Comparison of ENCODE assay signal across 9 cellular contexts in the genomic region with DNA sequence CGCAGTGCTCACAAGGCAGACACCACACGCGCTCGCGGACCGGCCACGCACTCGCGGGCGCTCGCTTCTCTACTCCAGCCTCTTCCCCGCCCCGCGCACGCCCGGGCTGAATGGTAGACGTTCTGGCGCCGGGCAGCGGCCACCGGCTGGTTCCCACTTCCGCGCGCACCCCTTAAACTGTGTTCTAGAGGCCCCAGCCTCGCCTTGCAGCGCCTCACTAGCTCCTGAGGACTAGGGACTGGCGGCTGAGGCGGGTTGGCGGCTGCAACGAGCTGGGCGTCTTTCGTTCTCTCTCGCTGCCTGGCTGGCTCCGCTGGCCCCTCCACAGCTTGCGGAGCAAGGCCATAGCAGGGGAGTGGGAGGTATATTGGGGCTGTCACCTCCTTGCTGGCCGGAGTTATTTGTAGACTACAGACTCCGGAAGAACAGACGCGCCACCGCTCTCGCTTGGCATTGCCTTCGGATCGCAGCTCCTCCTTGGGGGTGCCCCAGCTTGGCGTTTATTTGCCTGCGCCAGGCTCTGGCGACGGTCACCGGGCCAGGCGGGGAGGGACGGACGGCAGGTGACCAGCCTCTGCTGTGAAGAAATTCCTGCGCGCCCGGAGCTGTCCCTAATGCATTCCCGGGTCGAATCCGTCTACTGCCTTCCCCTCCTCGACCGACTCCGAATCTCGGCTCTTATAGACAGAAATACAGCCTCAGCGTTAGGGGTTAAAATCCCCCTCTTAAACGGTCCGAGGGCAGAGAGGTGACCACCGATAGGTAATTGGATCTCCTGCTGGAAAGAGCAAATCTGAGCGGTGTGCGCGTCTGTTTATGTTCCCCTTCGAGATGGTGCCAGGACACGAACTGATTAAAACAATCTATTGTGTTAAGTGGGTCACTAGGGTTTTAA. TPM values are rescaled to one million over a fixed set of nuclear protein-coding genes. Genes with fewer than 3 reads are reported as not detected.
DNase-seq lines count a peak whose midpoint lies in the region; ATAC-seq, FAIRE-seq and TF ChIP-seq lines count a peak whose summit lies in the region.
"Had no signal": no experiment of that assay in that cellular context is flagged by ENCODE, and none has a peak within 500 bp of the region (broad histone marks: within the 10 kb centered on the region; RNA-seq: fewer than 3 reads in every experiment).

No MANE protein-coding gene starts in this region.

- no peaks in the 10 kb centered on the region for H3K4me1 Mint-ChIP-seq in activated T-helper 17 cell treated with anti-CD3 and anti-CD28 coated beads, Interleukin-2, amount 50 U/mL, for 72 hours

- H3K9me3 ChIP-seq in spleen = no peaks in the 10 kb centered on the region

- WGBS in spleen, 5 donors = 3 to 8% (median 4%) methylated on average over 43 to 70 of the region's 70 CpGs

- H3K27me3 ChIP-seq in spleen (replicated peaks in 1 of 7) = peaks cover 8 to 75% (median 59%) of the 10 kb centered on the region in 7 donors

- H3K27ac ChIP-seq in spleen = no peak overlapping the region
- H3K27ac ChIP-seq: 22Rv1 had no signal

- peaks cover 19 to 36% (median 30%) of the 10 kb centered on the region in 6 donors for H3K4me1 ChIP-seq in spleen

- ATAC-seq in activated T-helper 17 cell treated with anti-CD3 and anti-CD28 coated beads, Interleukin-2, amount 50 U/mL, for 72 hours (replicated peaks) = no peak
- ATAC-seq in GM18505 (IDR thresholded peaks at IDR 0.05; ENCODE audit: unreplicated experiment) = no peak

- H3K36me3 Mint-ChIP-seq in activated T-helper 17 cell treated with anti-CD3 and anti-CD28 coated beads, Interleukin-2, amount 50 U/mL, for 72 hours (ENCODE audit: low read depth) = no peaks in the 10 kb centered on the region

- no peak for FAIRE-seq in D721Med (lab: Jason Lieb, UNC)

- peak overlapping the region in 6 of 8 donors; percentile 14 to 61 (median 28) for H3K4me3 ChIP-seq in spleen

- H3K36me3 ChIP-seq in spleen = no peaks in the 10 kb centered on the region

- DNase-seq in DMS 273 (lab: John Stamatoyannopoulos, UW; ENCODE audit: unreplicated experiment) = peak; percentile 36
- no peak for DNase-seq in DMS 273 treated with DMSO at 0.1 percent for 48 hours (lab: John Stamatoyannopoulos, UW)
- peak; percentile 36 for DNase-seq in iPS-NIHi7 (ENCODE audit: extremely low spot score)
- no peak for DNase-seq in spleen
- DNase-seq in D721Med (ENCODE audit: insufficient read length, low spot score) = no peak
- no peak for DNase-seq in HuH-7.5 (ENCODE audit: low spot score)

- peak overlapping the region; percentile 47 for H3K4me3 Mint-ChIP-seq in activated T-helper 17 cell treated with anti-CD3 and anti-CD28 coated beads, Interleukin-2, amount 50 U/mL, for 72 hours

- H3K27ac Mint-ChIP-seq in activated T-helper 17 cell treated with anti-CD3 and anti-CD28 coated beads, Interleukin-2, amount 50 U/mL, for 72 hours = no peak overlapping the region

- H3K9me3 Mint-ChIP-seq in activated T-helper 17 cell treated with anti-CD3 and anti-CD28 coated beads, Interleukin-2, amount 50 U/mL, for 72 hours = no peaks in the 10 kb centered on the region

- intact Hi-C loops in spleen (cut with DNase I; ENCODE audit: low total_unique reads) = no loop called here

- H3K27me3 Mint-ChIP-seq in activated T-helper 17 cell treated with anti-CD3 and anti-CD28 coated beads, Interleukin-2, amount 50 U/mL, for 72 hours = peaks cover 53% of the 10 kb centered on the region

- TF ChIP-seq CTCF in spleen (IDR thresholded peaks at IDR 0.05 in 8 of 11, conservative IDR thresholded peaks at IDR 0.05 in 3 of 11) = no peak
- no peak for TF ChIP-seq CTCF in D721Med (IDR thresholded peaks at IDR 0.05; ENCODE audit: insufficient read depth, missing control alignments)

- TF ChIP-seq POLR2A in spleen (IDR thresholded peaks at IDR 0.05) (no peak), GM18505 (IDR thresholded peaks at IDR 0.05; ENCODE audit: borderline replicate concordance, extremely low read depth, insufficient read depth, insufficient read length) (no peak)

RNA-seq across cellular contexts. Expression of gene GREM1, which starts 1.3 kb away (rescaled TPM):
- total RNA-seq in activated T-helper 17 cell treated with anti-CD3 and anti-CD28 coated beads, Interleukin-2, amount 50 U/mL, for 72 hours = not detected
- total RNA-seq in spleen = 1 to 10 TPM in 3 of 7 donors, under 1 TPM in 3, not detected in 1; 0.09 to 3.3 (median 1.0) TPM
- polyA plus RNA-seq in spleen = 1 to 10 TPM in 1 of 3 donors, under 1 TPM in 2; 0.06 to 1.2 (median 0.13) TPM

Comparison
In these comparisons a context has a peak if more than half of its experiments do, and no peak if none do; other contexts are left out.
1. DNase-seq: peak in DMS 273 (single experiment) and iPS-NIHi7 (single experiment); none in DMS 273 treated with DMSO at 0.1 percent for 48 hours (single experiment), spleen (single experiment), D721Med (single experiment) and HuH-7.5 (single experiment).